In the genomic region with DNA sequence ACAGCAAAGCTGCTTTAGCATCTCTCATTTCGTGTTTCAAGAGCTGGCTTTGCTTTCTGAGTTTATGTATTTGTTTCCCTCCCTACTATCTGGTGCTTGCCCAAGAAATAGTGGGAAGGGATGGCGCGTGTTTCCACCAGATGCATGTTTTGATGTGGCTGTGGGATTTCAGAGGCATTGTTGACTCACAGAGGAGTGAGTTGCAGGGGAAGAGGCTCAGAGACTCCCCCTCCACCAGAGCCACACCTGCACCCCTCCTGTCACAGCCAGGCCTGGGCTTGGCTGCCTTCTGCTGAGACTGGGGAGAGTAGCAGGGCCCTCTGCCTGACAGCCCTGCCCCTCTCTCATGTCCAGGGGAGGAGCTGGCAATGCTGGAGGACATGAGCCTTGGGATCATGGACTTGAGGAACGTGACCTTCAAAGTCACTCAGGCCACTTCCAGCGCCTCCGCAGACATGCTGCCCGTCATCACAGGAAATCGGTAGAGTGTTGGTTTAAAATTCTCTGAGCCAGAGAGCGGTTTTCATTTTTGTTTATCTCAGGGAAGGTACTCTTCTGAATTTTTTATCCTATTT, we compare ENCODE assay signal across 16 cellular contexts. TPM values are rescaled to one million over a fixed set of nuclear protein-coding genes. Genes with fewer than 3 reads are reported as not detected.
A peak's percentile ranks its signal among the peaks of the same experiment; 100 is the strongest.
DNase-seq lines count a peak whose midpoint lies in the region; ATAC-seq lines count a peak whose summit lies in the region.
"Had no signal": no experiment of that assay in that cellular context is flagged by ENCODE, and none has a peak within 500 bp of the region (broad histone marks: within the 10 kb centered on the region; RNA-seq: fewer than 3 reads in every experiment).

No MANE protein-coding gene starts in this region.

- 81% methylated on average over 9 of the region's 9 CpGs for WGBS in right cardiac atrium

- no peaks in the 10 kb centered on the region for H3K27me3 Mint-ChIP-seq in activated CD4-positive, alpha-beta T cell treated with anti-CD3 and anti-CD28 coated beads for 36 hours
- H3K27me3 Mint-ChIP-seq in activated naive CD8-positive, alpha-beta T cell treated with anti-CD3 and anti-CD28 coated beads, Interleukin-2, amount 50 U/mL, for 24 hours, result no peaks in the 10 kb centered on the region

- no peak for ATAC-seq in activated CD4-positive, alpha-beta T cell treated with anti-CD3 and anti-CD28 coated beads for 36 hours
- no peak for ATAC-seq in right cardiac atrium
- no peak for ATAC-seq in activated naive CD8-positive, alpha-beta T cell treated with anti-CD3 and anti-CD28 coated beads, Interleukin-2, amount 50 U/mL, for 24 hours
- ATAC-seq in stimulated activated effector memory CD8-positive, alpha-beta T cell treated with anti-CD3 and anti-CD28 coated beads, Interleukin-12 subunit alpha, Interleukin-12 subunit beta, amount 100 ng/mL, for 72 hours, result no peak

- no peak overlapping the region for H3K4me3 ChIP-seq in right cardiac atrium (ENCODE audit: low read length)
- H3K4me3 ChIP-seq: BLaER1 treated with 17β-estradiol and CSF1 and Interleukin-3, amounts not matched to agents 10 nM and 100 nM had no signal

- H3K9me3 Mint-ChIP-seq in activated CD4-positive, alpha-beta T cell treated with anti-CD3 and anti-CD28 coated beads for 36 hours (ENCODE audit: low read depth), result no peaks in the 10 kb centered on the region
- H3K9me3 Mint-ChIP-seq in activated naive CD8-positive, alpha-beta T cell treated with anti-CD3 and anti-CD28 coated beads, Interleukin-2, amount 50 U/mL, for 24 hours, result no peaks in the 10 kb centered on the region
- H3K9me3 Mint-ChIP-seq in stimulated activated effector memory CD8-positive, alpha-beta T cell treated with anti-CD3 and anti-CD28 coated beads, Interleukin-12 subunit alpha, Interleukin-12 subunit beta, amount 100 ng/mL, for 72 hours, result no peaks in the 10 kb centered on the region

- no peaks in the 10 kb centered on the region for H3K27me3 ChIP-seq in right cardiac atrium (ENCODE audit: control insufficient read depth, insufficient read depth)
- H3K27me3 ChIP-seq: BLaER1 treated with 17β-estradiol and CSF1 and Interleukin-3, amounts not matched to agents 10 nM and 100 nM had no signal

- peaks cover 4% of the 10 kb centered on the region for H3K4me1 Mint-ChIP-seq in activated CD4-positive, alpha-beta T cell treated with anti-CD3 and anti-CD28 coated beads for 36 hours
- H3K4me1 Mint-ChIP-seq in activated naive CD8-positive, alpha-beta T cell treated with anti-CD3 and anti-CD28 coated beads, Interleukin-2, amount 50 U/mL, for 24 hours, result peaks cover 3% of the 10 kb centered on the region
- H3K4me1 Mint-ChIP-seq in stimulated activated effector memory CD8-positive, alpha-beta T cell treated with anti-CD3 and anti-CD28 coated beads, Interleukin-12 subunit alpha, Interleukin-12 subunit beta, amount 100 ng/mL, for 72 hours, result peaks cover 27% of the 10 kb centered on the region

- CTCF ChIA-PET in activated CD4-positive, alpha-beta T cell treated with anti-CD3 and anti-CD28 coated beads for 36 hours (lab: Charles Lee), result no interaction called here

- H3K27ac ChIP-seq in right cardiac atrium (ENCODE audit: low read length), result no peak overlapping the region

- intact Hi-C loops in activated CD4-positive, alpha-beta T cell treated with anti-CD3 and anti-CD28 coated beads for 36 hours (cut with DNase I, micrococcal nuclease), result no loop called here
- intact Hi-C loops in cardiac septum (cut with DNase I) (loop anchor here (10.0 kb wide), 1 partner anchor 151 kb away; no protein-coding TSS in a partner anchor), right cardiac atrium (cut with DNase I) (loop anchor here in 1 of 4 donors (10.0 kb wide), 1 partner anchor 121 kb away; the partner anchor contains the start of gene INPP4A)

- H3K36me3 Mint-ChIP-seq in activated CD4-positive, alpha-beta T cell treated with anti-CD3 and anti-CD28 coated beads for 36 hours (ENCODE audit: low read depth), result peaks cover 24% of the 10 kb centered on the region
- H3K36me3 Mint-ChIP-seq in activated naive CD8-positive, alpha-beta T cell treated with anti-CD3 and anti-CD28 coated beads, Interleukin-2, amount 50 U/mL, for 24 hours (ENCODE audit: low read depth), result peaks cover 9% of the 10 kb centered on the region
- peaks cover 92% of the 10 kb centered on the region for H3K36me3 Mint-ChIP-seq in stimulated activated effector memory CD8-positive, alpha-beta T cell treated with anti-CD3 and anti-CD28 coated beads, Interleukin-12 subunit alpha, Interleukin-12 subunit beta, amount 100 ng/mL, for 72 hours

- peaks cover 10% of the 10 kb centered on the region for H3K4me1 ChIP-seq in right cardiac atrium (ENCODE audit: control insufficient read depth, insufficient read depth, low read length)

- no peaks in the 10 kb centered on the region for H3K9me3 ChIP-seq in right cardiac atrium (ENCODE audit: control insufficient read depth, low read length)
- H3K9me3 ChIP-seq: BLaER1 treated with 17β-estradiol and CSF1 and Interleukin-3, amounts not matched to agents 10 nM and 100 nM had no signal

- POLR2A ChIA-PET in activated CD4-positive, alpha-beta T cell treated with anti-CD3 and anti-CD28 coated beads for 36 hours (lab: Charles Lee), result no interaction called here

- no peak overlapping the region for H3K4me3 Mint-ChIP-seq in activated CD4-positive, alpha-beta T cell treated with anti-CD3 and anti-CD28 coated beads for 36 hours
- H3K4me3 Mint-ChIP-seq in activated naive CD8-positive, alpha-beta T cell treated with anti-CD3 and anti-CD28 coated beads, Interleukin-2, amount 50 U/mL, for 24 hours, result no peak overlapping the region
- no peak overlapping the region for H3K4me3 Mint-ChIP-seq in stimulated activated effector memory CD8-positive, alpha-beta T cell treated with anti-CD3 and anti-CD28 coated beads, Interleukin-12 subunit alpha, Interleukin-12 subunit beta, amount 100 ng/mL, for 72 hours

- peak overlapping the region; percentile 62 for H3K27ac Mint-ChIP-seq in activated CD4-positive, alpha-beta T cell treated with anti-CD3 and anti-CD28 coated beads for 36 hours
- peak overlapping the region; percentile 28 for H3K27ac Mint-ChIP-seq in activated naive CD8-positive, alpha-beta T cell treated with anti-CD3 and anti-CD28 coated beads, Interleukin-2, amount 50 U/mL, for 24 hours
- peak overlapping the region; percentile 67 for H3K27ac Mint-ChIP-seq in stimulated activated effector memory CD8-positive, alpha-beta T cell treated with anti-CD3 and anti-CD28 coated beads, Interleukin-12 subunit alpha, Interleukin-12 subunit beta, amount 100 ng/mL, for 72 hours

- DNase-seq in activated CD4-positive, alpha-beta T cell treated with anti-CD3 and anti-CD28 coated beads for 36 hours, result no peak
- DNase-seq in activated CD4-positive, alpha-beta T cell treated with anti-CD3 and anti-CD28 coated beads, Interleukin-2, amount 50 U/mL, for 1 hour, result no peak
- peak; percentile 60 for DNase-seq in cardiac septum (ENCODE audit: low spot score)
- DNase-seq in right cardiac atrium, result no peak
- DNase-seq in activated naive CD8-positive, alpha-beta T cell treated with anti-CD3 and anti-CD28 coated beads, Interleukin-2, amount 50 U/mL, for 24 hours, result no peak
- DNase-seq in stimulated activated effector memory CD8-positive, alpha-beta T cell treated with anti-CD3 and anti-CD28 coated beads, Interleukin-12 subunit alpha, Interleukin-12 subunit beta, amount 100 ng/mL, for 72 hours (ENCODE audit: low spot score in 2 of 2), result no peak
- DNase-seq in NCI-H2227 treated with DMSO at 0.1 percent for 48 hours (lab: John Stamatoyannopoulos, UW), result no peak
- no peak for DNase-seq in stimulated activated CD4-positive, alpha-beta T cell treated with anti-CD3 and anti-CD28 coated beads, Interleukin-1b, Interleukin-23, amount 100 ng/mL, for 48 hours
- DNase-seq: 8988T, GOT3, NCI-H146, NCI-H2081 treated with DMSO at 0.1 percent for 48 hours, NCI-H226, NCI-H526, OCI-M1 had no signal

RNA-seq across cellular contexts. Expression of gene COA5, which starts 42.9 kb away (rescaled TPM):
- total RNA-seq in activated CD4-positive, alpha-beta T cell treated with anti-CD3 and anti-CD28 coated beads for 36 hours, result 10 to 100 TPM; 17.7 to 33.2 TPM
- 28.3 TPM for total RNA-seq in cardiac septum
- 10 to 100 TPM; 24.8 to 30.4 (median 28.2) TPM for total RNA-seq in right cardiac atrium
- polyA plus RNA-seq in right cardiac atrium, result 37.4 TPM

RNA-seq across cellular contexts. Expression of gene UNC50, which starts 43.0 kb away (rescaled TPM):
- total RNA-seq in activated CD4-positive, alpha-beta T cell treated with anti-CD3 and anti-CD28 coated beads for 36 hours, result 10 to 100 TPM; 21.1 to 31.4 TPM
- total RNA-seq in cardiac septum (27.9 TPM), right cardiac atrium (10 to 100 TPM; 29.4 to 38.1 (median 33.1) TPM)
- 30.8 TPM for polyA plus RNA-seq in right cardiac atrium
